1 cellular context compared by ENCODE assay signal in genomic region chr6:900716-901605, GRCh38.
TF ChIP-seq lines count a peak whose summit lies in the region.

No MANE protein-coding gene starts in this region.

TF ChIP-seq in HepG2, 621 proteins besides CTCF, POLR2A, EP300 and RAD21 (continued from another document and continues in another):
- peak; percentile 4; the same call in 1 of the 2 replicates for TF ChIP-seq ARID4A (CRISPR knock-in tag; IDR thresholded peaks at IDR 0.05; ENCODE audit: borderline replicate concordance)
- no peak for TF ChIP-seq ZNF101 (CRISPR knock-in tag; IDR thresholded peaks at IDR 0.05; ENCODE audit: borderline replicate concordance, low read depth)
- no peak for TF ChIP-seq ZBTB42 (CRISPR knock-in tag; IDR thresholded peaks at IDR 0.05)
- no peak for TF ChIP-seq ZNF446 (CRISPR knock-in tag; IDR thresholded peaks at IDR 0.05)
- no peak for TF ChIP-seq ZNF776 (CRISPR knock-in tag; IDR thresholded peaks at IDR 0.05)
- no peak for TF ChIP-seq ATF7-NPFF (CRISPR knock-in tag; IDR thresholded peaks at IDR 0.05; ENCODE audit: low read depth)
- TF ChIP-seq MAF1 (CRISPR knock-in tag; IDR thresholded peaks at IDR 0.05; ENCODE audit: borderline replicate concordance) = no peak
- no peak for TF ChIP-seq ZNF33A (CRISPR knock-in tag; IDR thresholded peaks at IDR 0.05; ENCODE audit: borderline replicate concordance)
- peak; percentile 72 for TF ChIP-seq NR2C2 (CRISPR knock-in tag; IDR thresholded peaks at IDR 0.05; ENCODE audit: borderline replicate concordance)
- TF ChIP-seq, protein P1, sequence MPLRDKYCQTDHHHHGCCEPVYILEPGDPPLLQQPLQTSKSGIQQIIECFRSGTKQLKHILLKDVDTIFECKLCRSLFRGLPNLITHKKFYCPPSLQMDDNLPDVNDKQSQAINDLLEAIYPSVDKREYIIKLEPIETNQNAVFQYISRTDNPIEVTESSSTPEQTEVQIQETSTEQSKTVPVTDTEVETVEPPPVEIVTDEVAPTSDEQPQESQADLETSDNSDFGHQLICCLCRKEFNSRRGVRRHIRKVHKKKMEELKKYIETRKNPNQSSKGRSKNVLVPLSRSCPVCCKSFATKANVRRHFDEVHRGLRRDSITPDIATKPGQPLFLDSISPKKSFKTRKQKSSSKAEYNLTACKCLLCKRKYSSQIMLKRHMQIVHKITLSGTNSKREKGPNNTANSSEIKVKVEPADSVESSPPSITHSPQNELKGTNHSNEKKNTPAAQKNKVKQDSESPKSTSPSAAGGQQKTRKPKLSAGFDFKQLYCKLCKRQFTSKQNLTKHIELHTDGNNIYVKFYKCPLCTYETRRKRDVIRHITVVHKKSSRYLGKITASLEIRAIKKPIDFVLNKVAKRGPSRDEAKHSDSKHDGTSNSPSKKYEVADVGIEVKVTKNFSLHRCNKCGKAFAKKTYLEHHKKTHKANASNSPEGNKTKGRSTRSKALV (CRISPR knock-in tag; IDR thresholded peaks at IDR 0.05) = peak; percentile 77
- no peak for TF ChIP-seq TMF1 (CRISPR knock-in tag; IDR thresholded peaks at IDR 0.05; ENCODE audit: low read depth)
- no peak for TF ChIP-seq ZBTB49 (CRISPR knock-in tag; IDR thresholded peaks at IDR 0.05; ENCODE audit: borderline replicate concordance)
- TF ChIP-seq, protein P2, sequence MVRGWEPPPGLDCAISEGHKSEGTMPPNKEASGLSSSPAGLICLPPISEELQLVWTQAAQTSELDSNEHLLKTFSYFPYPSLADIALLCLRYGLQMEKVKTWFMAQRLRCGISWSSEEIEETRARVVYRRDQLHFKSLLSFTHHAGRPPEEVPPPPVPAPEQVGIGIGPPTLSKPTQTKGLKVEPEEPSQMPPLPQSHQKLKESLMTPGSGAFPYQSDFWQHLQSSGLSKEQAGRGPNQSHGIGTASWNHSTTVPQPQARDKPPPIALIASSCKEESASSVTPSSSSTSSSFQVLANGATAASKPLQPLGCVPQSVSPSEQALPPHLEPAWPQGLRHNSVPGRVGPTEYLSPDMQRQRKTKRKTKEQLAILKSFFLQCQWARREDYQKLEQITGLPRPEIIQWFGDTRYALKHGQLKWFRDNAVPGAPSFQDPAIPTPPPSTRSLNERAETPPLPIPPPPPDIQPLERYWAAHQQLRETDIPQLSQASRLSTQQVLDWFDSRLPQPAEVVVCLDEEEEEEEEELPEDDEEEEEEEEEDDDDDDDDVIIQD (CRISPR knock-in tag; IDR thresholded peaks at IDR 0.05; ENCODE audit: low read depth) = no peak
- 0 out of 2 replicates have a peak, but pooled peaks have one; percentile 16 for TF ChIP-seq ZNF335 (CRISPR knock-in tag; IDR thresholded peaks at IDR 0.05)
- TF ChIP-seq UBTF (CRISPR knock-in tag; IDR thresholded peaks at IDR 0.05) = no peak
- TF ChIP-seq, protein P3, sequence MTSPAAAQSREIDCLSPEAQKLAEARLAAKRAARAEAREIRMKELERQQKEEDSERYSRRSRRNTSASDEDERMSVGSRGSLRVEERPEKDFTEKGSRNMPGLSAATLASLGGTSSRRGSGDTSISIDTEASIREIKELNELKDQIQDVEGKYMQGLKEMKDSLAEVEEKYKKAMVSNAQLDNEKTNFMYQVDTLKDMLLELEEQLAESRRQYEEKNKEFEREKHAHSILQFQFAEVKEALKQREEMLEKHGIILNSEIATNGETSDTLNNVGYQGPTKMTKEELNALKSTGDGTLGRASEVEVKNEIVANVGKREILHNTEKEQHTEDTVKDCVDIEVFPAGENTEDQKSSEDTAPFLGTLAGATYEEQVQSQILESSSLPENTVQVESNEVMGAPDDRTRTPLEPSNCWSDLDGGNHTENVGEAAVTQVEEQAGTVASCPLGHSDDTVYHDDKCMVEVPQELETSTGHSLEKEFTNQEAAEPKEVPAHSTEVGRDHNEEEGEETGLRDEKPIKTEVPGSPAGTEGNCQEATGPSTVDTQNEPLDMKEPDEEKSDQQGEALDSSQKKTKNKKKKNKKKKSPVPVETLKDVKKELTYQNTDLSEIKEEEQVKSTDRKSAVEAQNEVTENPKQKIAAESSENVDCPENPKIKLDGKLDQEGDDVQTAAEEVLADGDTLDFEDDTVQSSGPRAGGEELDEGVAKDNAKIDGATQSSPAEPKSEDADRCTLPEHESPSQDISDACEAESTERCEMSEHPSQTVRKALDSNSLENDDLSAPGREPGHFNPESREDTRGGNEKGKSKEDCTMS (CRISPR knock-in tag; conservative IDR thresholded peaks at IDR 0.05) = no peak
- no peak for TF ChIP-seq CEBPZ (IDR thresholded peaks at IDR 0.05; ENCODE audit: low read length)
- TF ChIP-seq HIC2 (CRISPR knock-in tag; IDR thresholded peaks at IDR 0.05; ENCODE audit: low read depth) = 0 out of 2 replicates have a peak, but pooled peaks have one; percentile 30
- TF ChIP-seq, protein P4, sequence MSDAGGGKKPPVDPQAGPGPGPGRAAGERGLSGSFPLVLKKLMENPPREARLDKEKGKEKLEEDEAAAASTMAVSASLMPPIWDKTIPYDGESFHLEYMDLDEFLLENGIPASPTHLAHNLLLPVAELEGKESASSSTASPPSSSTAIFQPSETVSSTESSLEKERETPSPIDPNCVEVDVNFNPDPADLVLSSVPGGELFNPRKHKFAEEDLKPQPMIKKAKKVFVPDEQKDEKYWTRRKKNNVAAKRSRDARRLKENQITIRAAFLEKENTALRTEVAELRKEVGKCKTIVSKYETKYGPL (CRISPR knock-in tag; IDR thresholded peaks at IDR 0.05) = no peak
- TF ChIP-seq, protein P5, sequence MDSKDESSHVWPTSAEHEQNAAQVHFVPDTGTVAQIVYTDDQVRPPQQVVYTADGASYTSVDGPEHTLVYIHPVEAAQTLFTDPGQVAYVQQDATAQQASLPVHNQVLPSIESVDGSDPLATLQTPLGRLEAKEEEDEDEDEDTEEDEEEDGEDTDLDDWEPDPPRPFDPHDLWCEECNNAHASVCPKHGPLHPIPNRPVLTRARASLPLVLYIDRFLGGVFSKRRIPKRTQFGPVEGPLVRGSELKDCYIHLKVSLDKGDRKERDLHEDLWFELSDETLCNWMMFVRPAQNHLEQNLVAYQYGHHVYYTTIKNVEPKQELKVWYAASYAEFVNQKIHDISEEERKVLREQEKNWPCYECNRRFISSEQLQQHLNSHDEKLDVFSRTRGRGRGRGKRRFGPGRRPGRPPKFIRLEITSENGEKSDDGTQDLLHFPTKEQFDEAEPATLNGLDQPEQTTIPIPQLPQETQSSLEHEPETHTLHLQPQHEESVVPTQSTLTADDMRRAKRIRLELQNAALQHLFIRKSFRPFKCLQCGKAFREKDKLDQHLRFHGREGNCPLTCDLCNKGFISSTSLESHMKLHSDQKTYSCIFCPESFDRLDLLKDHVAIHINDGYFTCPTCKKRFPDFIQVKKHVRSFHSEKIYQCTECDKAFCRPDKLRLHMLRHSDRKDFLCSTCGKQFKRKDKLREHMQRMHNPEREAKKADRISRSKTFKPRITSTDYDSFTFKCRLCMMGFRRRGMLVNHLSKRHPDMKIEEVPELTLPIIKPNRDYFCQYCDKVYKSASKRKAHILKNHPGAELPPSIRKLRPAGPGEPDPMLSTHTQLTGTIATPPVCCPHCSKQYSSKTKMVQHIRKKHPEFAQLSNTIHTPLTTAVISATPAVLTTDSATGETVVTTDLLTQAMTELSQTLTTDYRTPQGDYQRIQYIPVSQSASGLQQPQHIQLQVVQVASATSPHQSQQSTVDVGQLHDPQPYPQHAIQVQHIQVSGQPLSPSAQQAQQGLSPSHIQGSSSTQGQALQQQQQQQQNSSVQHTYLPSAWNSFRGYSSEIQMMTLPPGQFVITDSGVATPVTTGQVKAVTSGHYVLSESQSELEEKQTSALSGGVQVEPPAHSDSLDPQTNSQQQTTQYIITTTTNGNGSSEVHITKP (CRISPR knock-in tag; IDR thresholded peaks at IDR 0.05; ENCODE audit: low read depth) = no peak
- no peak for TF ChIP-seq HNRNPL (IDR thresholded peaks at IDR 0.05; ENCODE audit: low read depth, low read length)
- no peak for TF ChIP-seq KDM5A (IDR thresholded peaks at IDR 0.05; ENCODE audit: borderline replicate concordance, low read length)
- no peak for TF ChIP-seq NFYB (CRISPR knock-in tag; IDR thresholded peaks at IDR 0.05)
- no peak for TF ChIP-seq ZNF772 (CRISPR knock-in tag; IDR thresholded peaks at IDR 0.05)
